1 cellular context compared by ENCODE assay signal in the genomic region with DNA sequence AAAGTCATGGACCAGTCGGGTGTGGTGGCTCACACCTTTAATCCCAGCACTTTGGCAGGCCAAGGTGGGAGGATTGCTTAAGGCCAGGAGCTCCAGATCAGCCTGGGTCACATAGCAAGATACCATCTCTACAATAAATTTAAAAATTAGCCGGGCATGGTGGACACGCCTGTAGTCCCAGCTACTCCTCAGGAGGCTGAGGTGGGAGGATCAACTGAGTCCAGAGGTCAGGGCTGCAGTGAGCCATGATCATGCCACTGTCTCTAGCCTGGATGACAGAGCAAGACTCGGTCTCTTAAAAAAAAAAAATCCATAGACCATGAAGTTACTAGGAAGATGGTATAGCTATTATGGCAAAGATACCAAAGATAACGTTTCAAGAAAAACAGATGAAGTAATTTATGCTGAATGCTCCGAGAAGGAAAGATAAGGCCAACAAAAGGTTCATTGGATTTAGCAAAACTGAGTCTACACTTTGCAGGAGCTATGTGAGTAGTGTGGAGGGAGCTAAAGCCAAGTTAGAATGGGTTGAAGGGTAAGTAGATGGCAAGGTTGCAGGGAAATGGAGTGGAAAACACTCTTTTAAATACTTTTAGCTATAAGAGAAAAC.
TF ChIP-seq lines count a peak whose summit lies in the region.

No MANE protein-coding gene starts in this region.

TF ChIP-seq in K562, 482 proteins besides CTCF, POLR2A, EP300 and RAD21:
- TF ChIP-seq, protein P1, sequence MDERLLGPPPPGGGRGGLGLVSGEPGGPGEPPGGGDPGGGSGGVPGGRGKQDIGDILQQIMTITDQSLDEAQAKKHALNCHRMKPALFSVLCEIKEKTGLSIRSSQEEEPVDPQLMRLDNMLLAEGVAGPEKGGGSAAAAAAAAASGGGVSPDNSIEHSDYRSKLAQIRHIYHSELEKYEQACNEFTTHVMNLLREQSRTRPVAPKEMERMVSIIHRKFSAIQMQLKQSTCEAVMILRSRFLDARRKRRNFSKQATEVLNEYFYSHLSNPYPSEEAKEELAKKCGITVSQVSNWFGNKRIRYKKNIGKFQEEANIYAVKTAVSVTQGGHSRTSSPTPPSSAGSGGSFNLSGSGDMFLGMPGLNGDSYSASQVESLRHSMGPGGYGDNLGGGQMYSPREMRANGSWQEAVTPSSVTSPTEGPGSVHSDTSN (CRISPR knock-in tag; IDR thresholded peaks at IDR 0.05; ENCODE audit: low read depth) = no peak
- TF ChIP-seq, protein P1 (tag; conservative IDR thresholded peaks at IDR 0.05; ENCODE audit: low read depth) = peak; percentile 21
- TF ChIP-seq MTA1 (IDR thresholded peaks at IDR 0.05; ENCODE audit: borderline replicate concordance) = 0 out of 2 replicates have a peak, but pooled peaks have one; percentile 32
- 0 out of 2 replicates have a peak, but pooled peaks have one; percentile 20 for TF ChIP-seq SMARCA4 (IDR thresholded peaks at IDR 0.05)
- no peak for TF ChIP-seq ZNF584 (CRISPR knock-in tag; IDR thresholded peaks at IDR 0.05; ENCODE audit: low read depth)
- TF ChIP-seq RBM25 (IDR thresholded peaks at IDR 0.05; ENCODE audit: low read depth, low read length, severe bottlenecking) = no peak
- TF ChIP-seq PURB (CRISPR knock-in tag; IDR thresholded peaks at IDR 0.05; ENCODE audit: low read depth) = no peak
- 0 out of 2 replicates have a peak, but pooled peaks have one; percentile 10 for TF ChIP-seq ARID1B (IDR thresholded peaks at IDR 0.05)
- TF ChIP-seq, protein P2, sequence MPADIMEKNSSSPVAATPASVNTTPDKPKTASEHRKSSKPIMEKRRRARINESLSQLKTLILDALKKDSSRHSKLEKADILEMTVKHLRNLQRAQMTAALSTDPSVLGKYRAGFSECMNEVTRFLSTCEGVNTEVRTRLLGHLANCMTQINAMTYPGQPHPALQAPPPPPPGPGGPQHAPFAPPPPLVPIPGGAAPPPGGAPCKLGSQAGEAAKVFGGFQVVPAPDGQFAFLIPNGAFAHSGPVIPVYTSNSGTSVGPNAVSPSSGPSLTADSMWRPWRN (IDR thresholded peaks at IDR 0.05; ENCODE audit: low read depth) = no peak
- TF ChIP-seq MEIS2 (IDR thresholded peaks at IDR 0.05; ENCODE audit: partially characterized antibody) = peak; percentile 23
- TF ChIP-seq DPF2 (IDR thresholded peaks at IDR 0.05) = peak; percentile 41; the same call in 1 of the 2 replicates
- TF ChIP-seq POLR3G (IDR thresholded peaks at IDR 0.05; ENCODE audit: extremely low read depth, insufficient read length, insufficient replicate concordance) = no peak
- TF ChIP-seq PML (IDR thresholded peaks at IDR 0.05; ENCODE audit: low read length) = no peak
- no peak for TF ChIP-seq RBFOX2 (IDR thresholded peaks at IDR 0.05; ENCODE audit: low read depth, low read length)
